Comparison of ENCODE assay signal across 24 cellular contexts in the genomic region with DNA sequence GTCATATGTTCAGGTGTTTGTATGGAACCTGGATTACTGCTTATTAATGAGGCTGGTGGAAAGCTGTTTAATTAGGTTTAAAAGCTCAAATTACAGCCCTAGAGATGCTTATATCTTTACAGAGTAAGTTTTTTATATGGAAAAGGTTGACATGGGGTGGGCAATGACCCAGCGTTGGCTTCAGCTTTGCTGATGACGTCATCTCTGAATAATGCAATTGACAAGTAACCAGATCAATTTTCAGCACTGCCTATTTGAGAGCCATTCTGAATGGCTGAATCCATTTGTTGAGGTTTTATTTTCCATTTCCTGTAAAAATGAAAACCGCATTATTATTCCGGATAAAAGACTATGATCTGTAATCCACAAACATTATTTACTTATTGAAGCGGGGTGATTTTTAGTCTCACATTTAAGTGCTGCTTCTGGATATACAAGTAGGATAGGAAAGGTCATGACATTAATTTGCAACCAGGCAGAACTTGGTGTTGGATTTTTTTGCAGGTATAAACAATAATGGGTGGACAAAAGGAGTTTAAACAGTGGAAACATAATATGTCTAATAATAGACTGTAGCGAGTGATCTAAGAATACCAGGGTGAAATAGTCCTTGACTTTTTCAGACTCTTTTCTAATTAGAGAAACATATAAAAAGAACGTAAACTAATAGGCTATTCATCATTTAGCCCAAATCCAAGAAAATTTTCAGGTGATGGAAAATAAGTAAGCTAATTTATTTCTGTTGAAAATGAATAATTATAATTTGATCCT. TPM values are rescaled to one million over a fixed set of nuclear protein-coding genes. Genes with fewer than 3 reads are reported as not detected.
DNase-seq lines count a peak whose midpoint lies in the region; TF ChIP-seq lines count a peak whose summit lies in the region.
"Had no signal": no experiment of that assay in that cellular context is flagged by ENCODE, and none has a peak within 500 bp of the region (broad histone marks: within the 10 kb centered on the region; RNA-seq: fewer than 3 reads in every experiment).

No MANE protein-coding gene starts in this region.

- intact Hi-C loops in left ventricle myocardium inferior (cut with micrococcal nuclease): no loop called here
- intact Hi-C loops in lower leg skin (cut with DNase I; ENCODE audit: low total_unique reads): no loop called here

- H3K9me3 ChIP-seq in left ventricle myocardium inferior (replicated peaks): no peaks in the 10 kb centered on the region
- H3K9me3 ChIP-seq: left lung, SJCRH30, tibial nerve had no signal

- WGBS in lower leg skin, 2 donors: 64 to 78% methylated on average over 7 of the region's 7 CpGs

- no peak for TF ChIP-seq CTCF in left ventricle myocardium inferior (IDR thresholded peaks at IDR 0.05; ENCODE audit: borderline replicate concordance)
- TF ChIP-seq CTCF in lower leg skin (IDR thresholded peaks at IDR 0.05): no peak

- peak overlapping the region; percentile 61 for H3K4me3 ChIP-seq in left ventricle myocardium inferior
- no peak overlapping the region for H3K4me3 ChIP-seq in lower leg skin (ENCODE audit: low read depth, poor library complexity, severe bottlenecking)
- H3K4me3 ChIP-seq: left lung, SJCRH30, tibial nerve had no signal

- H3K27ac ChIP-seq in left ventricle myocardium inferior (replicated peaks): peak overlapping the region; percentile 84
- H3K27ac ChIP-seq: C4-2B, HL-60, left lung, SJCRH30 had no signal

- no peaks in the 10 kb centered on the region for H3K36me3 ChIP-seq in left ventricle myocardium inferior
- H3K36me3 ChIP-seq: left lung, SJCRH30, tibial nerve had no signal

- DNase-seq in Daoy (ENCODE audit: low read depth) (peak; percentile 4), ELR (ENCODE audit: low read depth) (peak; percentile 39), NCI-H446 treated with DMSO at 0.1 percent for 48 hours (lab: John Stamatoyannopoulos, UW) (peak; percentile 33), left ventricle myocardium inferior (no peak), lower leg skin (ENCODE audit: low spot score in 2 of 2) (no peak)
- no peak for DNase-seq in activated naive CD4-positive, alpha-beta T cell (lab: John Stamatoyannopoulos, UW)
- no peak for DNase-seq in central memory CD4-positive, alpha-beta T cell
- DNase-seq: activated CD4-positive, alpha-beta memory T cell treated with anti-CD3 and anti-CD28 coated beads, Interleukin-2, amount 10 ng/mL, durations not matched to agents 7 days and 5 days; aorta; Calu3; HCEC 1CT; left lung; midbrain; naive thymus-derived CD8-positive, alpha-beta T cell; NCI-H1048; stimulated activated CD4-positive, alpha-beta T cell treated with anti-CD3 and anti-CD28 coated beads, Interleukin-15, amount 100 ng/mL, for 24 hours; stimulated activated naive CD8-positive, alpha-beta T cell treated with anti-CD3 and anti-CD28 coated beads, Interleukin-15, amount 100 ng/mL, for 72 hours; T-cell had no signal

- peaks cover 50% of the 10 kb centered on the region for H3K4me1 ChIP-seq in left ventricle myocardium inferior
- H3K4me1 ChIP-seq: left lung had no signal

- TF ChIP-seq POLR2A in lower leg skin (IDR thresholded peaks at IDR 0.05): no peak

- no peaks in the 10 kb centered on the region for H3K27me3 ChIP-seq in left ventricle myocardium inferior (ENCODE audit: low read depth)
- H3K27me3 ChIP-seq: left lung, SJCRH30, tibial nerve had no signal

RNA-seq across cellular contexts. Expression of gene PPP1R1C, which starts 2.7 kb away (rescaled TPM):
- 1.7 and 1.9 TPM in 2 replicates for total RNA-seq in Daoy (2014; rRNA removed; shearing (Covaris generic))
- total RNA-seq in left ventricle myocardium inferior (33.1 TPM), lower leg skin (1 to 10 TPM in 2 of 4 donors, not detected in 2; 1.5 to 6.3 TPM)
- total RNA-seq: activated CD4-positive, alpha-beta memory T cell treated with anti-CD3 and anti-CD28 coated beads, Interleukin-2, amount 10 ng/mL, durations not matched to agents 7 days and 5 days; activated T-helper 2 cell treated with anti-CD3 and anti-CD28 coated beads, Interferon-gamma antibody, Interleukin-2, Interleukin-4, amounts not matched to agents 10 μg/mL and 5 μg/mL and 100 μg/mL, durations not matched to agents 14 hours and 24 hours and 36 hours; endothelial cell of umbilical vein; naive thymus-derived CD8-positive, alpha-beta T cell; SJCRH30; T-cell had no signal

Comparison
In these comparisons a context has a peak if more than half of its experiments do, and no peak if none do; other contexts are left out.
1. DNase-seq: peak in Daoy (single experiment), ELR (single experiment) and NCI-H446 treated with DMSO at 0.1 percent for 48 hours (single experiment); none in left ventricle myocardium inferior (single experiment), lower leg skin (0 of 2), activated naive CD4-positive, alpha-beta T cell (0 of 4) and central memory CD4-positive, alpha-beta T cell (single experiment).